Comparison of ENCODE assay signal across 8 cellular contexts in genomic region chr10:24722676-24723385, GRCh38. TPM values are rescaled to one million over a fixed set of nuclear protein-coding genes. Genes with fewer than 3 reads are reported as not detected.
DNase-seq lines count a peak whose midpoint lies in the region; ATAC-seq, FAIRE-seq and TF ChIP-seq lines count a peak whose summit lies in the region.

No MANE protein-coding gene starts in this region.

- intact Hi-C loops in HCT116 (cut with micrococcal nuclease), result no loop called here

- POLR2A ChIA-PET in HCT116 (lab: Charles Lee), result no interaction called here

- H3K79me2 ChIP-seq in HCT116 (ENCODE audit: insufficient read depth, low read length), result peaks cover 47% of the 10 kb centered on the region

- H3K27ac ChIP-seq in HCT116 (ENCODE audit: low read depth, low read length), result peak overlapping the region; percentile 90
- peak overlapping the region; percentile 95 for H3K27ac ChIP-seq in subcutaneous abdominal adipose tissue (ENCODE audit: low read depth, low read length)

- H3K4me2 ChIP-seq in HCT116 (ENCODE audit: low read length), result peak overlapping the region; percentile 84

- no peak for FAIRE-seq in GM12892 (lab: Jason Lieb, UNC)

- ATAC-seq in HCT116, result peak; percentile 35
- no peak for ATAC-seq in GM21367 (IDR thresholded peaks at IDR 0.05; ENCODE audit: unreplicated experiment)

- H2AFZ ChIP-seq in HCT116 (ENCODE audit: low read depth, low read length, poor library complexity, severe bottlenecking), result no peak overlapping the region

- RAD21 ChIA-PET in HCT116 (lab: Charles Lee; ENCODE audit: low non-redundant PET in 1 of 2, low total read pairs in 2 of 2, uncharacterized antibody in 2 of 2, unreplicated experiment in 2 of 2), result no interaction called here

- H3K9ac ChIP-seq in HCT116 (ENCODE audit: low read length) (peak overlapping the region; percentile 85), subcutaneous abdominal adipose tissue (ENCODE audit: low read length in 5 of 5) (peak overlapping the region in 4 of 5 donors; percentile 73 to 92 (median 84))

- H3K36me3 ChIP-seq in HCT116 (ENCODE audit: control insufficient read depth in 1 of 2, insufficient read depth in 2 of 2, low read length in 2 of 2) (no peaks in the 10 kb centered on the region; a peak in 1 of 4 replicates), subcutaneous abdominal adipose tissue (ENCODE audit: control insufficient read depth in 5 of 5, insufficient read depth in 5 of 5, low read length in 5 of 5) (peaks cover 0 to 6% (median 0%) of the 10 kb centered on the region in 5 donors)

- no peaks in the 10 kb centered on the region for H3K27me3 ChIP-seq in HCT116 (ENCODE audit: insufficient read depth, low read length)
- no peaks in the 10 kb centered on the region for H3K27me3 ChIP-seq in subcutaneous abdominal adipose tissue (ENCODE audit: control insufficient read depth in 5 of 5, insufficient read depth in 4 of 5, low read length in 5 of 5)

- CTCF ChIA-PET in HCT116 (lab: Charles Lee), result no interaction called here

- no peaks in the 10 kb centered on the region for H4K20me1 ChIP-seq in HCT116 (ENCODE audit: insufficient read depth)

- H3K9me3 ChIP-seq in HCT116 (ENCODE audit: control insufficient read depth in 1 of 2, insufficient read depth in 1 of 2, low read depth in 1 of 2, low read length in 2 of 2) (no peaks in the 10 kb centered on the region), subcutaneous abdominal adipose tissue (ENCODE audit: control insufficient read depth in 5 of 5, low read length in 5 of 5) (no peaks in the 10 kb centered on the region)

- peaks cover 10 to 28% of the 10 kb centered on the region in 2 experiments for H3K4me1 ChIP-seq in HCT116 (ENCODE audit: control insufficient read depth in 1 of 2, insufficient read depth in 2 of 2, low read length in 2 of 2)
- H3K4me1 ChIP-seq in subcutaneous abdominal adipose tissue (ENCODE audit: control insufficient read depth in 5 of 5, insufficient read depth in 5 of 5, low read length in 5 of 5), result peaks cover 4 to 55% (median 52%) of the 10 kb centered on the region in 5 donors

- DNase-seq in GM12892 (ENCODE audit: insufficient read length) (peak; percentile 48), HCT116 (ENCODE audit: low read depth, low spot score) (no peak), NCI-H146 (lab: John Stamatoyannopoulos, UW) (peak; percentile 82), activated T-cell treated with anti-CD3 and anti-CD28 coated beads for 4 hours (peak; percentile 42), erythroblast (lab: John Stamatoyannopoulos, UW) (peak; percentile 74 to 77), myocyte (ENCODE audit: low read depth) (peak; percentile 65)

- no peaks in the 10 kb centered on the region for H3K9me2 ChIP-seq in HCT116 (ENCODE audit: insufficient read depth)

- H3K4me3 ChIP-seq in HCT116 (replicated peaks in 1 of 2; ENCODE audit: low read depth in 1 of 2, low read length in 2 of 2) (peak overlapping the region; percentile 61 to 73), subcutaneous abdominal adipose tissue (ENCODE audit: low read depth in 1 of 5, low read length in 5 of 5) (peak overlapping the region; percentile 55 to 86 (median 78))

- TF ChIP-seq RAD21 in HCT116 (IDR thresholded peaks at IDR 0.05; ENCODE audit: low read depth), result no peak

- TF ChIP-seq POLR2A in GM12892 (IDR thresholded peaks at IDR 0.05; ENCODE audit: low read depth, low read length) (no peak), HCT116 (IDR thresholded peaks at IDR 0.05; ENCODE audit: borderline replicate concordance, extremely low read depth, insufficient read depth, insufficient read length) (no peak), erythroblast (IDR thresholded peaks at IDR 0.05; ENCODE audit: low read length) (peak; percentile 59)

- BruUV-seq in HCT116 (replicated peaks; lab: Mats Ljungman, UMichigan), result no TSS peak

- no peak for TF ChIP-seq CTCF in HCT116 (IDR thresholded peaks at IDR 0.05 in 2 of 3, conservative IDR thresholded peaks at IDR 0.05 in 1 of 3; ENCODE audit: borderline replicate concordance in 1 of 3, insufficient read depth in 1 of 3, low read depth in 2 of 3, low read length in 2 of 3)

TF ChIP-seq in HCT116, 20 proteins besides CTCF, POLR2A, EP300 and RAD21:
- no peak for TF ChIP-seq SP1 (IDR thresholded peaks at IDR 0.05; ENCODE audit: low read depth)
- no peak for TF ChIP-seq REST (IDR thresholded peaks at IDR 0.05; ENCODE audit: low read depth)
- peak; percentile 98 for TF ChIP-seq ZFX (IDR thresholded peaks at IDR 0.05)
- peak; percentile 44; the same call in 1 of the 2 replicates for TF ChIP-seq SIN3A (IDR thresholded peaks at IDR 0.05; ENCODE audit: low read depth)
- peak; percentile 39 for TF ChIP-seq MAX (IDR thresholded peaks at IDR 0.05)
- TF ChIP-seq CEBPB (IDR thresholded peaks at IDR 0.05; ENCODE audit: low read depth), result no peak
- no peak for TF ChIP-seq EZH2 (IDR thresholded peaks at IDR 0.05)
TF ChIP-seq in HCT116: peak in this region for 3.

RNA-seq across cellular contexts. Expression of gene ARHGAP21, which starts 0.9 kb away (rescaled TPM):
- 13.6 TPM for polyA plus RNA-seq in GM12892 (2012; ENCODE audit: missing spikeins)
- total RNA-seq in HCT116 (2021; ENCODE audit: unreplicated experiment) (47.7 TPM), myocyte (35.6 and 50.0 TPM in 2 replicates)
- polyA plus RNA-seq in HCT116 (2012), result 18.8 and 19.1 TPM in 2 replicates
- polyA plus RNA-seq in myocyte (2012), result 20.8 TPM
